ENCODE assay signal across 30 cellular contexts in the genomic region with DNA sequence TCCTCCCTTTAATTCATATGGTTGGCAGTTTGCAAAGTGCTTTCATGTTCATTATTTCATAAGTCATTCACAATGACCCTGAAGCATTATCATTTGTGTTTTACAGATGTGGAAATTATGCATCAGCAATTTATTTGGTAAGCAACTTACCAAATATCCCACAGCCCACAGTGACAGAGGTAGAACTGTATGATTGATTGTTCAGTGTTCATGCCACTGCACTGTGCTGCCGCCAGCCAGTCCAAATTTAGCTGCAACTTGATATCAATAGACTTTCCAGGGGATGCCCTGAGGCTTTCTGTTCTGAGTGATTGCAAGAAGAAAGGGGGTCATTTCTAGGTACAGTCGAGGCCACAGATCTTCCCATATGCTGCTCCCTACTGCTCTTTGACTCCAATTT.
"Had no signal": no experiment of that assay in that cellular context is flagged by ENCODE, and none has a peak within 500 bp of the region (broad histone marks: within the 10 kb centered on the region; RNA-seq: fewer than 3 reads in every experiment).

No MANE protein-coding gene starts in this region.

- H3K4me1 ChIP-seq: left lung, right lobe of liver had no signal

- H3K4me3 ChIP-seq: heart left ventricle, left lung, lung, mucosa of descending colon, right lobe of liver, thoracic aorta, vagina had no signal

- H3K9me3 Mint-ChIP-seq: activated naive CD4-positive, alpha-beta T cell treated with anti-CD3 and anti-CD28 coated beads, Interleukin-2, amount 10 ng/mL, durations not matched to agents 7 days and 5 days; activated naive CD8-positive, alpha-beta T cell treated with anti-CD3 and anti-CD28 coated beads, Interleukin-2, amount 10 ng/mL, durations not matched to agents 7 days and 5 days; naive B cell; nephron progenitor cell; stimulated activated naive CD8-positive, alpha-beta T cell treated with anti-CD3 and anti-CD28 coated beads, Interleukin-15, Interleukin-2, amounts not matched to agents 100 ng/mL and 50 ng/mL, for 24 hours; T-helper 1 cell treated with Interleukin-12 subunit alpha and Interleukin-12 subunit beta and Interleukin-4 antibody, amounts not matched to agents 30 μg/mL and 1 μg/mL, for 36 hours; type B pancreatic cell had no signal

- H3K27me3 Mint-ChIP-seq: activated naive CD4-positive, alpha-beta T cell treated with anti-CD3 and anti-CD28 coated beads, Interleukin-2, amount 10 ng/mL, durations not matched to agents 7 days and 5 days; activated naive CD8-positive, alpha-beta T cell treated with anti-CD3 and anti-CD28 coated beads, Interleukin-2, amount 10 ng/mL, durations not matched to agents 7 days and 5 days; effector memory CD8-positive, alpha-beta T cell; stimulated activated naive CD8-positive, alpha-beta T cell treated with anti-CD3 and anti-CD28 coated beads, Interleukin-15, Interleukin-2, amounts not matched to agents 100 ng/mL and 50 ng/mL, for 24 hours; type B pancreatic cell had no signal

- H3K27ac ChIP-seq: heart left ventricle, left lung, neutrophil, right lobe of liver, thoracic aorta, vagina, WERI-Rb-1 had no signal

- H3K27me3 ChIP-seq: heart left ventricle, left lung, neutrophil, right lobe of liver, vagina had no signal

- DNase-seq: activated CD4-positive, alpha-beta T cell treated with anti-CD3 and anti-CD28 coated beads for 48 hours; activated CD4-positive, alpha-beta T cell treated with anti-CD3 and anti-CD28 coated beads, Interleukin-2, amount 50 U/mL, for 48 hours; activated CD8-positive, alpha-beta memory T cell treated with anti-CD3 and anti-CD28 coated beads for 24 hours; activated effector memory CD4-positive, alpha-beta T cell treated with anti-CD3 and anti-CD28 coated beads, Interleukin-2, amount 50 U/mL, for 16 hours; activated naive CD4-positive, alpha-beta T cell treated with anti-CD3 and anti-CD28 coated beads, Interleukin-2, amount 10 ng/mL, durations not matched to agents 7 days and 5 days; activated naive CD8-positive, alpha-beta T cell treated with anti-CD3 and anti-CD28 coated beads, Interleukin-2, amount 10 ng/mL, durations not matched to agents 7 days and 5 days; amniotic stem cell; caudate nucleus; cortex of kidney; effector memory CD8-positive, alpha-beta T cell; heart left ventricle; hypothalamus; left lung; mesendoderm; mucosa of descending colon; naive B cell; nephron progenitor cell; right lobe of liver; small intestine; stimulated activated CD4-positive, alpha-beta T cell treated with anti-CD3 and anti-CD28 coated beads, Interleukin-4, amount 100 ng/mL, for 24 hours; T-helper 9 cell; WERI-Rb-1 had no signal

- H3K36me3 Mint-ChIP-seq: activated naive CD4-positive, alpha-beta T cell treated with anti-CD3 and anti-CD28 coated beads, Interleukin-2, amount 10 ng/mL, durations not matched to agents 7 days and 5 days; activated naive CD8-positive, alpha-beta T cell treated with anti-CD3 and anti-CD28 coated beads, Interleukin-2, amount 10 ng/mL, durations not matched to agents 7 days and 5 days; naive B cell; stimulated activated effector memory CD8-positive, alpha-beta T cell treated with anti-CD3 and anti-CD28 coated beads, Interleukin-12 subunit alpha, Interleukin-12 subunit beta, amount 100 ng/mL, for 72 hours; type B pancreatic cell had no signal

- H3K36me3 ChIP-seq: heart left ventricle, left lung, neutrophil, right lobe of liver, thoracic aorta, vagina, WERI-Rb-1 had no signal

- H3K27ac Mint-ChIP-seq: activated naive CD4-positive, alpha-beta T cell treated with anti-CD3 and anti-CD28 coated beads, Interleukin-2, amount 10 ng/mL, durations not matched to agents 7 days and 5 days; activated naive CD8-positive, alpha-beta T cell treated with anti-CD3 and anti-CD28 coated beads, Interleukin-2, amount 10 ng/mL, durations not matched to agents 7 days and 5 days; effector memory CD8-positive, alpha-beta T cell; naive B cell; nephron progenitor cell; stimulated activated effector memory CD8-positive, alpha-beta T cell treated with anti-CD3 and anti-CD28 coated beads, Interleukin-12 subunit alpha, Interleukin-12 subunit beta, amount 100 ng/mL, for 72 hours; stimulated activated naive CD8-positive, alpha-beta T cell treated with anti-CD3 and anti-CD28 coated beads, Interleukin-15, Interleukin-2, amounts not matched to agents 100 ng/mL and 50 ng/mL, for 24 hours; T-helper 1 cell treated with Interleukin-12 subunit alpha and Interleukin-12 subunit beta and Interleukin-4 antibody, amounts not matched to agents 30 μg/mL and 1 μg/mL, for 36 hours; type B pancreatic cell had no signal

- H3K4me1 Mint-ChIP-seq: activated naive CD4-positive, alpha-beta T cell treated with anti-CD3 and anti-CD28 coated beads, Interleukin-2, amount 10 ng/mL, durations not matched to agents 7 days and 5 days; activated naive CD8-positive, alpha-beta T cell treated with anti-CD3 and anti-CD28 coated beads, Interleukin-2, amount 10 ng/mL, durations not matched to agents 7 days and 5 days; naive B cell; stimulated activated effector memory CD8-positive, alpha-beta T cell treated with anti-CD3 and anti-CD28 coated beads, Interleukin-12 subunit alpha, Interleukin-12 subunit beta, amount 100 ng/mL, for 72 hours had no signal

- H3K9me3 ChIP-seq: heart left ventricle, left lung, mucosa of descending colon, neutrophil, right lobe of liver, thoracic aorta, vagina had no signal

- H3K4me3 Mint-ChIP-seq: activated naive CD4-positive, alpha-beta T cell treated with anti-CD3 and anti-CD28 coated beads, Interleukin-2, amount 10 ng/mL, durations not matched to agents 7 days and 5 days; activated naive CD8-positive, alpha-beta T cell treated with anti-CD3 and anti-CD28 coated beads, Interleukin-2, amount 10 ng/mL, durations not matched to agents 7 days and 5 days; effector memory CD8-positive, alpha-beta T cell; naive B cell; nephron progenitor cell; stimulated activated effector memory CD8-positive, alpha-beta T cell treated with anti-CD3 and anti-CD28 coated beads, Interleukin-12 subunit alpha, Interleukin-12 subunit beta, amount 100 ng/mL, for 72 hours; stimulated activated naive CD8-positive, alpha-beta T cell treated with anti-CD3 and anti-CD28 coated beads, Interleukin-15, Interleukin-2, amounts not matched to agents 100 ng/mL and 50 ng/mL, for 24 hours; T-helper 1 cell treated with Interleukin-12 subunit alpha and Interleukin-12 subunit beta and Interleukin-4 antibody, amounts not matched to agents 30 μg/mL and 1 μg/mL, for 36 hours; type B pancreatic cell had no signal
